Comparison of ENCODE assay signal across 34 cellular contexts in genomic region chrX:50762578-50762977, GRCh38. TPM values are rescaled to one million over a fixed set of nuclear protein-coding genes. Genes with fewer than 3 reads are reported as not detected.
"Had no signal": no experiment of that assay in that cellular context is flagged by ENCODE, and none has a peak within 500 bp of the region (broad histone marks: within the 10 kb centered on the region; RNA-seq: fewer than 3 reads in every experiment).

No MANE protein-coding gene starts in this region.

- FAIRE-seq: small intestine, TTC549 had no signal

- DNase-seq: activated CD4-positive, alpha-beta T cell treated with anti-CD3 and anti-CD28 coated beads for 4 hours; activated CD4-positive, alpha-beta T cell treated with anti-CD3 and anti-CD28 coated beads, Interleukin-2, amount 50 U/mL, for 4 hours; activated effector memory CD4-positive, alpha-beta T cell treated with Interleukin-2 at 50 U/mL for 16 hours; activated naive CD4-positive, alpha-beta T cell treated with anti-CD3 and anti-CD28 coated beads for 36 hours; activated naive CD8-positive, alpha-beta T cell treated with anti-CD3 and anti-CD28 coated beads, Interleukin-2, amount 10 ng/mL, durations not matched to agents 7 days and 5 days; activated T-cell treated with anti-CD3 and anti-CD28 coated beads for 4 hours; amniotic stem cell; cerebellar nuclear complex; esophagus squamous epithelium; head of caudate nucleus; hippocampal formation; kidney glomerular epithelial cell; left lung; lower lobe of right lung; mesendoderm; natural killer cell; occipital lobe; psoas muscle; sigmoid colon; small intestine; stimulated activated CD4-positive, alpha-beta T cell treated with anti-CD3 and anti-CD28 coated beads, Interleukin-4, amount 100 ng/mL, for 24 hours; T-helper 9 cell; uterus had no signal

- H3K27me3 ChIP-seq: esophagus squamous epithelium, left lung, neural progenitor cell, sigmoid colon, uterus had no signal

- H3K27ac ChIP-seq: coronary artery, epithelial cell of prostate, esophagus squamous epithelium, left lung, lower lobe of right lung, neural progenitor cell, parathyroid adenoma, psoas muscle, sigmoid colon, thoracic aorta, uterus, VCaP had no signal

- H3K4me3 Mint-ChIP-seq: activated naive CD4-positive, alpha-beta T cell treated with anti-CD3 and anti-CD28 coated beads for 36 hours; activated naive CD8-positive, alpha-beta T cell treated with anti-CD3 and anti-CD28 coated beads, Interleukin-2, amount 10 ng/mL, durations not matched to agents 7 days and 5 days; natural killer cell; neural progenitor cell; stimulated activated effector memory CD8-positive, alpha-beta T cell treated with anti-CD3 and anti-CD28 coated beads, Interleukin-12 subunit alpha, Interleukin-12 subunit beta, amount 100 ng/mL, for 72 hours; stimulated activated naive CD8-positive, alpha-beta T cell treated with anti-CD3 and anti-CD28 coated beads, Interleukin-15, Interleukin-2, amounts not matched to agents 100 ng/mL and 50 ng/mL, for 24 hours; T-helper 1 cell treated with Interleukin-12 subunit alpha and Interleukin-12 subunit beta and Interleukin-4 antibody, amounts not matched to agents 30 μg/mL and 1 μg/mL, for 36 hours; type B pancreatic cell had no signal

- H3K36me3 ChIP-seq: esophagus squamous epithelium, left lung, lower lobe of right lung, neural progenitor cell, sigmoid colon, thoracic aorta, uterus had no signal

- H3K36me3 Mint-ChIP-seq: activated naive CD8-positive, alpha-beta T cell treated with anti-CD3 and anti-CD28 coated beads, Interleukin-2, amount 10 ng/mL, durations not matched to agents 7 days and 5 days; natural killer cell; neural progenitor cell; stimulated activated effector memory CD8-positive, alpha-beta T cell treated with anti-CD3 and anti-CD28 coated beads, Interleukin-12 subunit alpha, Interleukin-12 subunit beta, amount 100 ng/mL, for 72 hours; type B pancreatic cell had no signal

- H3K4me3 ChIP-seq: coronary artery, esophagus squamous epithelium, left lung, lower lobe of right lung, neural progenitor cell, psoas muscle, sigmoid colon, thoracic aorta, uterus had no signal

- H3K9me3 Mint-ChIP-seq: activated naive CD4-positive, alpha-beta T cell treated with anti-CD3 and anti-CD28 coated beads for 36 hours; activated naive CD8-positive, alpha-beta T cell treated with anti-CD3 and anti-CD28 coated beads, Interleukin-2, amount 10 ng/mL, durations not matched to agents 7 days and 5 days; natural killer cell; neural progenitor cell; stimulated activated effector memory CD8-positive, alpha-beta T cell treated with anti-CD3 and anti-CD28 coated beads, Interleukin-12 subunit alpha, Interleukin-12 subunit beta, amount 100 ng/mL, for 72 hours; stimulated activated naive CD8-positive, alpha-beta T cell treated with anti-CD3 and anti-CD28 coated beads, Interleukin-15, Interleukin-2, amounts not matched to agents 100 ng/mL and 50 ng/mL, for 24 hours; T-helper 1 cell treated with Interleukin-12 subunit alpha and Interleukin-12 subunit beta and Interleukin-4 antibody, amounts not matched to agents 30 μg/mL and 1 μg/mL, for 36 hours; type B pancreatic cell had no signal

- H2AFZ ChIP-seq: neural progenitor cell, parathyroid adenoma had no signal

- H3K27me3 Mint-ChIP-seq: type B pancreatic cell had no signal

- H3K4me1 ChIP-seq: esophagus squamous epithelium, left lung, lower lobe of right lung, neural progenitor cell, parathyroid adenoma, psoas muscle, sigmoid colon, uterus had no signal

- H3K4me2 ChIP-seq: neural progenitor cell had no signal

- H3K4me1 Mint-ChIP-seq: activated naive CD8-positive, alpha-beta T cell treated with anti-CD3 and anti-CD28 coated beads, Interleukin-2, amount 10 ng/mL, durations not matched to agents 7 days and 5 days; natural killer cell; neural progenitor cell; stimulated activated effector memory CD8-positive, alpha-beta T cell treated with anti-CD3 and anti-CD28 coated beads, Interleukin-12 subunit alpha, Interleukin-12 subunit beta, amount 100 ng/mL, for 72 hours had no signal

- H3K9ac ChIP-seq: neural progenitor cell, parathyroid adenoma had no signal

- H3K27ac Mint-ChIP-seq: activated naive CD4-positive, alpha-beta T cell treated with anti-CD3 and anti-CD28 coated beads for 36 hours; activated naive CD8-positive, alpha-beta T cell treated with anti-CD3 and anti-CD28 coated beads, Interleukin-2, amount 10 ng/mL, durations not matched to agents 7 days and 5 days; natural killer cell; neural progenitor cell; stimulated activated effector memory CD8-positive, alpha-beta T cell treated with anti-CD3 and anti-CD28 coated beads, Interleukin-12 subunit alpha, Interleukin-12 subunit beta, amount 100 ng/mL, for 72 hours; stimulated activated naive CD8-positive, alpha-beta T cell treated with anti-CD3 and anti-CD28 coated beads, Interleukin-15, Interleukin-2, amounts not matched to agents 100 ng/mL and 50 ng/mL, for 24 hours; T-helper 1 cell treated with Interleukin-12 subunit alpha and Interleukin-12 subunit beta and Interleukin-4 antibody, amounts not matched to agents 30 μg/mL and 1 μg/mL, for 36 hours; type B pancreatic cell had no signal

- H3K9me3 ChIP-seq: esophagus squamous epithelium, left lung, lower lobe of right lung, psoas muscle, sigmoid colon, thoracic aorta, uterus had no signal

- H3K79me2 ChIP-seq: parathyroid adenoma had no signal

RNA-seq across cellular contexts. Expression of gene SHROOM4, which starts 51.4 kb away (rescaled TPM):
- total RNA-seq: activated naive CD4-positive, alpha-beta T cell treated with anti-CD3 and anti-CD28 coated beads for 36 hours; activated naive CD8-positive, alpha-beta T cell treated with anti-CD3 and anti-CD28 coated beads, Interleukin-2, amount 10 ng/mL, durations not matched to agents 7 days and 5 days had no signal
